ENCODE assay signal across 8 cellular contexts in genomic region chr17:48025040-48025903, GRCh38. TPM values are rescaled to one million over a fixed set of nuclear protein-coding genes. Genes with fewer than 3 reads are reported as not detected.
DNase-seq lines count a peak whose midpoint lies in the region; ATAC-seq and TF ChIP-seq lines count a peak whose summit lies in the region.

No MANE protein-coding gene starts in this region.

- no peak overlapping the region for H3K4me3 ChIP-seq in aorta (ENCODE audit: low read length in 2 of 2)

- DNase-seq in NCI-H2081 (lab: John Stamatoyannopoulos, UW) (peak; percentile 97 to 98), T1000 (lab: John Stamatoyannopoulos, UW) (peak; percentile 97), astrocyte of the hippocampus (ENCODE audit: low read depth, low spot score) (peak; percentile 99), hepatic stellate cell (ENCODE audit: low spot score) (peak; percentile 95), renal cortical epithelial cell (ENCODE audit: low read depth) (peak; percentile 94), aorta (peak; percentile 99)

- no peaks in the 10 kb centered on the region for H3K36me3 ChIP-seq in aorta (ENCODE audit: control insufficient read depth in 1 of 2, insufficient read depth in 2 of 2, low read length in 1 of 2)

- intact Hi-C loops in aorta (cut with DNase I) = loop anchor here (1.0 to 10.0 kb wide), 3 partner anchors 49 to 570 kb away; partner anchors contain the start of genes HOXB3 (in 1 of the 2) and HOXB5 (in 1 of the 2)

- H3K9me3 ChIP-seq in aorta (ENCODE audit: control insufficient read depth, low read length) = no peaks in the 10 kb centered on the region

- TF ChIP-seq POLR2A in GM18505 (IDR thresholded peaks at IDR 0.05; ENCODE audit: borderline replicate concordance, extremely low read depth, insufficient read depth, insufficient read length) = no peak

- no peaks in the 10 kb centered on the region for H3K4me1 ChIP-seq in aorta (ENCODE audit: control insufficient read depth in 1 of 2, insufficient read depth in 2 of 2, low read length in 2 of 2)

- 0 to 1% methylated on average over 56 of the region's 56 CpGs for WGBS in aorta, 2 donors

- H3K27me3 ChIP-seq in aorta (ENCODE audit: control insufficient read depth in 1 of 2, insufficient read depth in 2 of 2, low read length in 1 of 2) = no peaks in the 10 kb centered on the region

- H3K27ac ChIP-seq in aorta (ENCODE audit: low read depth in 1 of 2, low read length in 2 of 2) = peak overlapping the region in 1 of 2 donors; percentile 4

- ATAC-seq in GM18505 (IDR thresholded peaks at IDR 0.05; ENCODE audit: unreplicated experiment) (peak; percentile 89), HG03039 (IDR thresholded peaks at IDR 0.05; ENCODE audit: unreplicated experiment) (peak; percentile 75), aorta (ENCODE audit: low FRiP score) (peak; percentile 94)

RNA-seq across cellular contexts. Expression of gene COPZ2, which starts 12.3 kb away (rescaled TPM):
- 6.8 and 8.0 TPM in 2 replicates for total RNA-seq in renal cortical epithelial cell
- total RNA-seq in aorta = 10 to 100 TPM; 59.9 to 84.2 TPM
- 100 to 1,000 TPM; 104 to 108 TPM for polyA plus RNA-seq in aorta

RNA-seq across cellular contexts. Expression of gene NFE2L1, which starts 22.9 kb away (rescaled TPM):
- total RNA-seq in renal cortical epithelial cell (75.0 and 267 TPM in 2 replicates), aorta (100 to 1,000 TPM; 161 to 250 TPM)
- polyA plus RNA-seq in aorta = 10 to 100 TPM; 80.6 to 83.3 TPM

RNA-seq across cellular contexts. Expression of gene CDK5RAP3, which starts 54.4 kb away (rescaled TPM):
- total RNA-seq in renal cortical epithelial cell = 50.7 and 66.2 TPM in 2 replicates
- total RNA-seq in aorta = 100 to 1,000 TPM in 1 of 2 donors, 10 to 100 TPM in 1; 99.5 to 196 TPM
- 100 to 1,000 TPM in 1 of 2 donors, 10 to 100 TPM in 1; 66.1 to 679 TPM for polyA plus RNA-seq in aorta
